1 cellular context compared by ENCODE assay signal in genomic region chr11:2443406-2443805, GRCh38.
TF ChIP-seq lines count a peak whose summit lies in the region.

No MANE protein-coding gene starts in this region.

TF ChIP-seq in HCT116, 20 proteins besides CTCF, POLR2A, EP300 and RAD21 (continued from another document):
- TF ChIP-seq ZBTB33 (IDR thresholded peaks at IDR 0.05; ENCODE audit: extremely low read depth, insufficient replicate concordance, low read length) (no peak), FOSL1 (IDR thresholded peaks at IDR 0.05; ENCODE audit: low read depth) (no peak), TCF7L2 (IDR thresholded peaks at IDR 0.05; ENCODE audit: borderline replicate concordance, extremely low read depth, insufficient read depth, insufficient read length) (no peak), CBX3 (IDR thresholded peaks at IDR 0.05; ENCODE audit: low read depth) (no peak), EZH2 (IDR thresholded peaks at IDR 0.05) (no peak), SRF (IDR thresholded peaks at IDR 0.05; ENCODE audit: low read depth) (no peak), SP1 (IDR thresholded peaks at IDR 0.05; ENCODE audit: low read depth) (no peak), EZH2phosphoT487 (IDR thresholded peaks at IDR 0.05; ENCODE audit: borderline replicate concordance) (no peak), JUND (IDR thresholded peaks at IDR 0.05) (no peak), ELF1 (IDR thresholded peaks at IDR 0.05; ENCODE audit: borderline replicate concordance, low read depth) (no peak), ZNF274 (IDR thresholded peaks at IDR 0.05; ENCODE audit: low read depth, low read length) (no peak), EGR1 (IDR thresholded peaks at IDR 0.05; ENCODE audit: low read depth) (no peak), ATF3 (IDR thresholded peaks at IDR 0.05) (no peak)
TF ChIP-seq in HCT116: peak in this region for 0.
